Comparison of ENCODE assay signal across 1 cellular context in genomic region chr1:25431495-25432363, GRCh38.
TF ChIP-seq lines count a peak whose summit lies in the region.

No MANE protein-coding gene starts in this region.

TF ChIP-seq in HepG2, 621 proteins besides CTCF, POLR2A, EP300 and RAD21 (continued from another document):
- no peak for TF ChIP-seq AKAP8 (CRISPR knock-in tag; IDR thresholded peaks at IDR 0.05)
